In genomic region chr2:238269741-238270140, GRCh38 we compare ENCODE assay signal across 24 cellular contexts.
"Had no signal": no experiment of that assay in that cellular context is flagged by ENCODE, and none has a peak within 500 bp of the region (broad histone marks: within the 10 kb centered on the region; RNA-seq: fewer than 3 reads in every experiment).

No MANE protein-coding gene starts in this region.

- H3K27me3 Mint-ChIP-seq: dendritic cell treated with granulocyte-macrophage colony-stimulating factor and Interleukin-4, amounts not matched to agents 40 ng/mL and 50 ng/mL, for 4 days; stimulated activated naive CD8-positive, alpha-beta T cell treated with anti-CD3 and anti-CD28 coated beads, Interleukin-15, amount 100 ng/mL, for 72 hours had no signal

- H3K27ac ChIP-seq: colonic mucosa, esophagus squamous epithelium, prostate gland, right atrium auricular region, suprapubic skin, transverse colon, upper lobe of right lung, uterus had no signal

- H3K36me3 ChIP-seq: uterus had no signal

- H3K4me3 Mint-ChIP-seq: dendritic cell treated with granulocyte-macrophage colony-stimulating factor and Interleukin-4, amounts not matched to agents 40 ng/mL and 50 ng/mL, for 4 days; endodermal cell; nephron; stimulated activated naive CD8-positive, alpha-beta T cell treated with anti-CD3 and anti-CD28 coated beads, Interleukin-15, amount 100 ng/mL, for 72 hours had no signal

- DNase-seq: colonic mucosa; effector CD8-positive, alpha-beta T cell; endodermal cell; erythroblast; esophagus squamous epithelium; foreskin melanocyte; nucleus accumbens; stimulated activated CD4-positive, alpha-beta T cell treated with anti-CD3 and anti-CD28 coated beads, Interleukin-12 subunit alpha, Interleukin-12 subunit beta, amount 100 ng/mL, for 4 hours; stimulated activated CD4-positive, alpha-beta T cell treated with anti-CD3 and anti-CD28 coated beads, Interleukin-1b, Interleukin-23, amount 100 ng/mL, for 48 hours; stimulated activated CD4-positive, alpha-beta T cell treated with anti-CD3 and anti-CD28 coated beads, Interleukin-4, amount 100 ng/mL, for 1 hour; stimulated activated CD8-positive, alpha-beta memory T cell treated with anti-CD3 and anti-CD28 coated beads, Interleukin-4, amount 100 ng/mL, for 48 hours; stimulated activated naive CD4-positive, alpha-beta T cell; stimulated activated naive CD8-positive, alpha-beta T cell treated with anti-CD3 and anti-CD28 coated beads, Interleukin-15, amount 100 ng/mL, for 72 hours; transverse colon; upper lobe of right lung; uterus had no signal

- H3K9me3 Mint-ChIP-seq: dendritic cell treated with granulocyte-macrophage colony-stimulating factor and Interleukin-4, amounts not matched to agents 40 ng/mL and 50 ng/mL, for 4 days; endodermal cell; nephron; stimulated activated naive CD8-positive, alpha-beta T cell treated with anti-CD3 and anti-CD28 coated beads, Interleukin-15, amount 100 ng/mL, for 72 hours had no signal

- H3K27ac Mint-ChIP-seq: dendritic cell treated with granulocyte-macrophage colony-stimulating factor and Interleukin-4, amounts not matched to agents 40 ng/mL and 50 ng/mL, for 4 days; endodermal cell; nephron had no signal

- H3K9me3 ChIP-seq: colonic mucosa, esophagus squamous epithelium, prostate gland, right atrium auricular region, suprapubic skin, transverse colon, upper lobe of right lung, uterus had no signal

- H3K4me2 ChIP-seq: smooth muscle cell had no signal

- H3K4me1 ChIP-seq: upper lobe of right lung, uterus had no signal

- H3K27me3 ChIP-seq: colonic mucosa, esophagus squamous epithelium, right atrium auricular region, suprapubic skin, transverse colon, upper lobe of right lung, uterus had no signal

- H3K4me1 Mint-ChIP-seq: endodermal cell; stimulated activated naive CD8-positive, alpha-beta T cell treated with anti-CD3 and anti-CD28 coated beads, Interleukin-15, amount 100 ng/mL, for 72 hours had no signal

- H3K4me3 ChIP-seq: colonic mucosa, esophagus squamous epithelium, prostate gland, right atrium auricular region, smooth muscle cell, suprapubic skin, transverse colon, upper lobe of right lung, uterus had no signal

- ATAC-seq: left lobe of liver; sciatic nerve; stimulated activated naive CD8-positive, alpha-beta T cell treated with anti-CD3 and anti-CD28 coated beads, Interleukin-15, amount 100 ng/mL, for 72 hours; upper lobe of right lung had no signal
